ENCODE assay signal across 8 cellular contexts in genomic region chr13:23087884-23088283, GRCh38.
A peak's percentile ranks its signal among the peaks of the same experiment; 100 is the strongest.
DNase-seq lines count a peak whose midpoint lies in the region; TF ChIP-seq lines count a peak whose summit lies in the region.

No MANE protein-coding gene starts in this region.

- H3K9ac ChIP-seq in MM.1S (ENCODE audit: low read length): no peak overlapping the region

- no peak overlapping the region for H3K4me3 Mint-ChIP-seq in osteocyte (ENCODE audit: unreplicated experiment)

- DNase-seq in A673 (ENCODE audit: low spot score): peak; percentile 48
- DNase-seq in GM10266 (ENCODE audit: extremely low spot score): peak; percentile 18
- DNase-seq in MM.1S: no peak
- peak; percentile 2 for DNase-seq in astrocyte of the spinal cord (ENCODE audit: low read depth, low spot score)
- DNase-seq in osteocyte (ENCODE audit: extremely low spot score, unreplicated experiment): no peak
- no peak for DNase-seq in NCI-H446 treated with DMSO at 0.1 percent for 48 hours (lab: John Stamatoyannopoulos, UW)
- DNase-seq in GOT3 (lab: John Stamatoyannopoulos, UW): no peak
- no peak for DNase-seq in globus pallidus (ENCODE audit: low spot score)

- H4K20me1 ChIP-seq in MM.1S (ENCODE audit: insufficient read depth, low read length): no peaks in the 10 kb centered on the region

- H3K27me3 ChIP-seq in A673 (replicated peaks; ENCODE audit: insufficient read depth, low read depth, low read length, poor library complexity) (peaks cover 9% of the 10 kb centered on the region), MM.1S (replicated peaks; ENCODE audit: insufficient read depth, low read length) (no peaks in the 10 kb centered on the region)

- H3F3A ChIP-seq in MM.1S (ENCODE audit: insufficient read depth, low read length): no peaks in the 10 kb centered on the region

- H3K9me2 ChIP-seq in MM.1S (replicated peaks; ENCODE audit: insufficient read depth, low read length): no peaks in the 10 kb centered on the region

- in situ Hi-C loops in astrocyte of the spinal cord (cut with HindIII; ENCODE audit: low sequenced_read_pairs): no loop called here

- H2AFZ ChIP-seq in MM.1S (ENCODE audit: low read length): no peak overlapping the region

- H3K4me3 ChIP-seq in A673 (ENCODE audit: low read depth, low read length, poor library complexity, severe bottlenecking) (no peak overlapping the region), MM.1S (ENCODE audit: low read length) (no peak overlapping the region), astrocyte of the spinal cord (ENCODE audit: low read depth, low read length) (no peak overlapping the region)

- H3K4me1 ChIP-seq in A673 (ENCODE audit: insufficient read depth, low read length, poor library complexity, severe bottlenecking) (peaks cover 8% of the 10 kb centered on the region), MM.1S (ENCODE audit: low read length) (no peaks in the 10 kb centered on the region)

- no peak overlapping the region for H3K27ac Mint-ChIP-seq in osteocyte (ENCODE audit: unreplicated experiment)

- CTCF ChIA-PET in A673 (lab: Charles Lee): interaction anchor here (0.5 to 1.6 kb wide), 3 partner anchors 13 to 287 kb away, joined by 3 to 5 read pairs (median 3); no protein-coding TSS in a partner anchor

- TF ChIP-seq CTCF in A673 (conservative IDR thresholded peaks at IDR 0.05; ENCODE audit: low read depth, low read length): peak; percentile 65
- TF ChIP-seq CTCF in GM10266 (IDR thresholded peaks at IDR 0.05; ENCODE audit: control insufficient read depth, insufficient read depth, low read depth, missing control alignments): peak; percentile 51
- peak; percentile 34 for TF ChIP-seq CTCF in MM.1S (IDR thresholded peaks at IDR 0.05; ENCODE audit: low read length)
- peak; percentile 30 for TF ChIP-seq CTCF in astrocyte of the spinal cord (IDR thresholded peaks at IDR 0.05; ENCODE audit: low read depth, low read length)
- peak; percentile 31 for TF ChIP-seq CTCF in osteocyte (IDR thresholded peaks at IDR 0.05)

- BruUV-seq in A673 (replicated peaks; lab: Mats Ljungman, UMichigan): no TSS peak

- no peak overlapping the region for H3K27ac ChIP-seq in A673 (ENCODE audit: low read depth, low read length, poor library complexity, severe bottlenecking)
- H3K27ac ChIP-seq in MM.1S (ENCODE audit: low read length): no peak overlapping the region

- POLR2A ChIA-PET in A673 (lab: Charles Lee; ENCODE audit: low non-redundant PET): no interaction called here

- no peak overlapping the region for H3K4me2 ChIP-seq in MM.1S (ENCODE audit: low read depth, low read length)

- no peaks in the 10 kb centered on the region for H3K27me3 Mint-ChIP-seq in osteocyte (ENCODE audit: unreplicated experiment)

- no peaks in the 10 kb centered on the region for H3K36me3 Mint-ChIP-seq in osteocyte (ENCODE audit: unreplicated experiment)

- intact Hi-C loops in A673 (cut with micrococcal nuclease; ENCODE audit: unreplicated experiment): loop anchor here (2.0 to 5.0 kb wide), 2 partner anchors 74 to 287 kb away; no protein-coding TSS in a partner anchor

- no peaks in the 10 kb centered on the region for H3K36me3 ChIP-seq in A673 (ENCODE audit: insufficient read depth, low read length, poor library complexity, severe bottlenecking)
- no peaks in the 10 kb centered on the region for H3K36me3 ChIP-seq in MM.1S (replicated peaks; ENCODE audit: insufficient read depth, low read length)

- H3K9me3 Mint-ChIP-seq in osteocyte (ENCODE audit: unreplicated experiment): no peaks in the 10 kb centered on the region

- H3K4me1 Mint-ChIP-seq in osteocyte (ENCODE audit: unreplicated experiment): no peaks in the 10 kb centered on the region

- no peaks in the 10 kb centered on the region for H3K9me3 ChIP-seq in A673 (ENCODE audit: low read depth, low read length, poor library complexity, severe bottlenecking)
- no peaks in the 10 kb centered on the region for H3K9me3 ChIP-seq in MM.1S (replicated peaks; ENCODE audit: insufficient read depth, low read length)

- no peaks in the 10 kb centered on the region for H3K79me2 ChIP-seq in MM.1S (ENCODE audit: low read length)

Comparison
In these comparisons a context has a peak if more than half of its experiments do, and no peak if none do; other contexts are left out.
1. DNase-seq: peak in A673 (single experiment), GM10266 (single experiment) and astrocyte of the spinal cord (single experiment); none in MM.1S (single experiment), osteocyte (single experiment), NCI-H446 treated with DMSO at 0.1 percent for 48 hours (single experiment), GOT3 (single experiment) and globus pallidus (single experiment).
2. Peak in every context shown above with its lines, with median percentiles within 50 percentile points of each other: CTCF ChIP-seq.